ENCODE assay signal across 28 cellular contexts in genomic region chr3:44343421-44343820, GRCh38.
"Had no signal": no experiment of that assay in that cellular context is flagged by ENCODE, and none has a peak within 500 bp of the region (broad histone marks: within the 10 kb centered on the region; RNA-seq: fewer than 3 reads in every experiment).

No MANE protein-coding gene starts in this region.

- H3K36me3 Mint-ChIP-seq: mesothelial cell of epicardium had no signal

- H3K27ac ChIP-seq: colonic mucosa, epithelial cell of prostate, gastrocnemius medialis had no signal

- H3K9me3 Mint-ChIP-seq: dendritic cell treated with granulocyte-macrophage colony-stimulating factor and Interleukin-4, amounts not matched to agents 40 ng/mL and 50 ng/mL, for 4 days; effector memory CD8-positive, alpha-beta T cell; memory B cell; mesothelial cell of epicardium had no signal

- H3K27ac Mint-ChIP-seq: dendritic cell treated with granulocyte-macrophage colony-stimulating factor and Interleukin-4, amounts not matched to agents 40 ng/mL and 50 ng/mL, for 4 days; effector memory CD8-positive, alpha-beta T cell; endodermal cell; memory B cell; mesothelial cell of epicardium had no signal

- H3K4me3 Mint-ChIP-seq: dendritic cell treated with granulocyte-macrophage colony-stimulating factor and Interleukin-4, amounts not matched to agents 40 ng/mL and 50 ng/mL, for 4 days; effector memory CD8-positive, alpha-beta T cell; endodermal cell; memory B cell; mesothelial cell of epicardium had no signal

- H3K27me3 ChIP-seq: colonic mucosa, esophagus squamous epithelium, gastrocnemius medialis, heart right ventricle, left lung had no signal

- H3K36me3 ChIP-seq: colonic mucosa, esophagus squamous epithelium, gastrocnemius medialis, heart right ventricle, left lung had no signal

- H3K9me3 ChIP-seq: colonic mucosa, esophagus squamous epithelium, gastrocnemius medialis, heart right ventricle, left lung, mucosa of descending colon had no signal

- H3K4me3 ChIP-seq: colonic mucosa, esophagus squamous epithelium, gastrocnemius medialis, heart right ventricle, left lung, lung, mucosa of descending colon had no signal

- ATAC-seq: effector memory CD8-positive, alpha-beta T cell; esophagus mucosa; gastrocnemius medialis; heart right ventricle; left cardiac atrium; left lung; left ventricle myocardium superior; mucosa of descending colon had no signal

- FAIRE-seq: endometrium had no signal

- H3K27me3 Mint-ChIP-seq: dendritic cell treated with granulocyte-macrophage colony-stimulating factor and Interleukin-4, amounts not matched to agents 40 ng/mL and 50 ng/mL, for 4 days; effector memory CD8-positive, alpha-beta T cell; memory B cell had no signal

- DNase-seq: cerebellar nuclear complex; colonic mucosa; cortex of kidney; effector CD8-positive, alpha-beta T cell; effector memory CD8-positive, alpha-beta T cell; endodermal cell; erythroblast; esophagus squamous epithelium; foreskin fibroblast; foreskin melanocyte; gastrocnemius medialis; glutamatergic neuron; head of caudate nucleus; heart right ventricle; hippocampal formation; islet precursor cell; left cardiac atrium; left lung; left ventricle myocardium superior; mammary epithelial cell; mucosa of descending colon had no signal
